7 cellular contexts compared by ENCODE assay signal in genomic region chr2:101027852-101028251, GRCh38.
"Had no signal": no experiment of that assay in that cellular context is flagged by ENCODE, and none has a peak within 500 bp of the region (broad histone marks: within the 10 kb centered on the region; RNA-seq: fewer than 3 reads in every experiment).

No MANE protein-coding gene starts in this region.

- H3K4me3 ChIP-seq: GM23248, HAP-1 had no signal

- H3K9me3 ChIP-seq: HAP-1 had no signal

- H3K4me3 Mint-ChIP-seq: HFFc6 had no signal

- H3K27ac Mint-ChIP-seq: HFFc6 had no signal

- H2AFZ ChIP-seq: GM23248 had no signal

- H3K9ac ChIP-seq: GM23248 had no signal

- H3K27ac ChIP-seq: GM23248, HL-60 had no signal

- DNase-seq: GM23248, GOT3, H7, HFFc6, IMR-90 had no signal

- H3K9me3 Mint-ChIP-seq: HFFc6 had no signal
